8 cellular contexts compared by ENCODE assay signal in the genomic region with DNA sequence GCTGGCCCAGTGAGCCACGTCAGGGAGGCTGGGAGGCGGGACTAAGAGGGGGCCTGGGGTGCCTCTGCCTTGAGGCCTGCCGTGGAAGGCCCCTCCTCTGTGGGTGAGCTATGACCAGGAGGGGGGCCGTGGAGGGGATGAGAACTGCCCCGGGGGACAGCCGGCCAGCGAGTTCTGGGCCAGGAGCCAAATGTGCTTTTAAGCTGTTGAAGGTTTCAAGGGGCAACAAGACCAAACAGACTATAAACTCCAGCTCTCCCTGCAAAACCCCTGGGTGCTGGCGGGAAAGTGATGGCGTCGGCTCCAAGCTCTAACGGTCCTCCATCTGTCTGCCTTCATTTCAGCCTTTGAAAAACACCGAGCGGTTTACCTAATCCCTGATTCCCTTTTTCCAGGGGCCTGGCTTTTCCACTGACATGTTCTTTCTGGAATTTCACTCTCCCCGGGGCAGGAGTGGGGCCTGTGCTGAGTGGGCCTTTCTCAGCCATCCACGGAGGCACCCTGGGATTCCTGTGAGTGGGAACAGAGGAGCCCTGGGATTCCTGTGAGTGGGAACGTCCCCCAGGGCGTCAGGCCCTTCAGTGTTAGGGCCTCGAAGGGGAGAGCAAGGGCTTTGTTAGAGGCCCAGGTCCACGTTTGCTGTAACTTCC.
DNase-seq lines count a peak whose midpoint lies in the region; ATAC-seq and TF ChIP-seq lines count a peak whose summit lies in the region.

No MANE protein-coding gene starts in this region.

- 33% methylated on average over 19 of the region's 19 CpGs for WGBS in right cardiac atrium

- H3K4me1 Mint-ChIP-seq in HFFc6 (ENCODE audit: low read depth), result peaks cover 66% of the 10 kb centered on the region
- H3K4me1 Mint-ChIP-seq in CD14-positive monocyte, result no peaks in the 10 kb centered on the region
- H3K4me1 Mint-ChIP-seq in activated CD8-positive, alpha-beta T cell treated with anti-CD3 and anti-CD28 coated beads for 36 hours (ENCODE audit: low read depth), result no peaks in the 10 kb centered on the region

- H3K27ac Mint-ChIP-seq in HFFc6, result peak overlapping the region; percentile 92
- H3K27ac Mint-ChIP-seq in CD14-positive monocyte, result no peak overlapping the region
- H3K27ac Mint-ChIP-seq in activated CD8-positive, alpha-beta T cell treated with anti-CD3 and anti-CD28 coated beads for 36 hours, result no peak overlapping the region

- intact Hi-C loops in right cardiac atrium (cut with DNase I) (no loop called here), CD14-positive monocyte (cut with micrococcal nuclease) (no loop called here)
- intact Hi-C loops in activated CD8-positive, alpha-beta T cell treated with anti-CD3 and anti-CD28 coated beads for 36 hours (cut with micrococcal nuclease), result no loop called here

- H3K9me3 ChIP-seq in adipocyte (ENCODE audit: control insufficient read depth, low read length), result no peaks in the 10 kb centered on the region
- H3K9me3 ChIP-seq in right cardiac atrium (ENCODE audit: control insufficient read depth, low read length), result no peaks in the 10 kb centered on the region
- H3K9me3 ChIP-seq in stomach smooth muscle (ENCODE audit: control insufficient read depth in 2 of 2, low read length in 2 of 2), result no peaks in the 10 kb centered on the region

- POLR2A ChIA-PET in activated CD8-positive, alpha-beta T cell treated with anti-CD3 and anti-CD28 coated beads for 36 hours (lab: Charles Lee), result no interaction called here

- H3K4me1 ChIP-seq in adipocyte (ENCODE audit: control insufficient read depth, insufficient read depth, low read length) (peaks cover 26% of the 10 kb centered on the region), right cardiac atrium (ENCODE audit: control insufficient read depth, insufficient read depth, low read length) (peaks cover 4% of the 10 kb centered on the region), stomach smooth muscle (ENCODE audit: control insufficient read depth, insufficient read depth, low read length) (peaks cover 92% of the 10 kb centered on the region)

- H3K4me3 Mint-ChIP-seq in HFFc6 (peak overlapping the region; percentile 32; the same call in 1 of the 2 replicates), CD14-positive monocyte (no peak overlapping the region)
- H3K4me3 Mint-ChIP-seq in activated CD8-positive, alpha-beta T cell treated with anti-CD3 and anti-CD28 coated beads for 36 hours, result no peak overlapping the region

- peak; percentile 91 for DNase-seq in HFFc6
- peak; percentile 93 for DNase-seq in adipocyte (ENCODE audit: low read depth)
- DNase-seq in right cardiac atrium, result peak; percentile 85 to 94 (median 93)
- DNase-seq in CD14-positive monocyte (ENCODE audit: low spot score), result no peak
- no peak for DNase-seq in activated CD8-positive, alpha-beta T cell treated with anti-CD3 and anti-CD28 coated beads for 36 hours
- no peak for DNase-seq in SW480 (ENCODE audit: low spot score)

- H3K9me3 Mint-ChIP-seq in HFFc6, result no peaks in the 10 kb centered on the region
- H3K9me3 Mint-ChIP-seq in CD14-positive monocyte, result peaks cover 0 to 3% (median 0%) of the 10 kb centered on the region in 7 donors
- H3K9me3 Mint-ChIP-seq in activated CD8-positive, alpha-beta T cell treated with anti-CD3 and anti-CD28 coated beads for 36 hours, result no peaks in the 10 kb centered on the region

- H3K36me3 ChIP-seq in adipocyte (ENCODE audit: control insufficient read depth, insufficient read depth, low read length, severe bottlenecking) (peaks cover 75% of the 10 kb centered on the region), stomach smooth muscle (ENCODE audit: control insufficient read depth in 2 of 2, insufficient read depth in 2 of 2, low read length in 2 of 2) (peaks cover under 1 to 5% of the 10 kb centered on the region in 2 donors)

- peak; percentile 69 to 83 for ATAC-seq in right cardiac atrium
- ATAC-seq in activated CD8-positive, alpha-beta T cell treated with anti-CD3 and anti-CD28 coated beads for 36 hours, result no peak
- ATAC-seq in GM18519 (IDR thresholded peaks at IDR 0.05; ENCODE audit: low FRiP score, unreplicated experiment), result no peak

- peaks cover 33% of the 10 kb centered on the region for H3K27me3 Mint-ChIP-seq in HFFc6 (ENCODE audit: insufficient read depth)
- H3K27me3 Mint-ChIP-seq in CD14-positive monocyte (ENCODE audit: low read depth in 3 of 3), result peaks cover 7 to 11% (median 9%) of the 10 kb centered on the region in 3 donors
- no peaks in the 10 kb centered on the region for H3K27me3 Mint-ChIP-seq in activated CD8-positive, alpha-beta T cell treated with anti-CD3 and anti-CD28 coated beads for 36 hours

- H3K36me3 Mint-ChIP-seq in HFFc6 (ENCODE audit: low read depth), result peaks cover 22% of the 10 kb centered on the region
- H3K36me3 Mint-ChIP-seq in CD14-positive monocyte, result no peaks in the 10 kb centered on the region
- no peaks in the 10 kb centered on the region for H3K36me3 Mint-ChIP-seq in activated CD8-positive, alpha-beta T cell treated with anti-CD3 and anti-CD28 coated beads for 36 hours (ENCODE audit: low read depth)

- TF ChIP-seq CTCF in HFFc6 (IDR thresholded peaks at IDR 0.05) (no peak), CD14-positive monocyte (IDR thresholded peaks at IDR 0.05) (no peak)
- TF ChIP-seq CTCF in activated CD8-positive, alpha-beta T cell treated with anti-CD3 and anti-CD28 coated beads for 36 hours (IDR thresholded peaks at IDR 0.05), result no peak

- peak overlapping the region; percentile 57 for H3K9ac ChIP-seq in adipocyte (ENCODE audit: low read length)
- H3K9ac ChIP-seq in stomach smooth muscle (ENCODE audit: low read length in 2 of 2), result peak overlapping the region; percentile 71 to 76

- no peaks in the 10 kb centered on the region for H3K27me3 ChIP-seq in adipocyte (replicated peaks; ENCODE audit: control insufficient read depth, insufficient read depth, low read length)
- H3K27me3 ChIP-seq in right cardiac atrium (ENCODE audit: control insufficient read depth, insufficient read depth), result no peaks in the 10 kb centered on the region
- H3K27me3 ChIP-seq in stomach smooth muscle (ENCODE audit: control insufficient read depth in 1 of 2, insufficient read depth in 2 of 2, low read length in 2 of 2), result no peaks in the 10 kb centered on the region

- CTCF ChIA-PET in activated CD8-positive, alpha-beta T cell treated with anti-CD3 and anti-CD28 coated beads for 36 hours (lab: Charles Lee), result no interaction called here

- no peak overlapping the region for H3K4me3 ChIP-seq in adipocyte (ENCODE audit: low read length)
- no peak overlapping the region for H3K4me3 ChIP-seq in right cardiac atrium (ENCODE audit: low read length)
- H3K4me3 ChIP-seq in stomach smooth muscle (ENCODE audit: low read length in 2 of 2), result peak overlapping the region in 1 of 2 donors; percentile 47

- H3K27ac ChIP-seq in right cardiac atrium (ENCODE audit: low read length), result peak overlapping the region; percentile 60
- H3K27ac ChIP-seq in stomach smooth muscle (ENCODE audit: low read length), result peak overlapping the region; percentile 99

Comparison
In these comparisons a context has a peak if more than half of its experiments do, and no peak if none do; other contexts are left out.
1. DNase-seq: peak in HFFc6 (single experiment), adipocyte (single experiment) and right cardiac atrium (3 of 3); none in CD14-positive monocyte (single experiment), activated CD8-positive, alpha-beta T cell treated with anti-CD3 and anti-CD28 coated beads for 36 hours (single experiment) and SW480 (single experiment).
2. ATAC-seq: peak in right cardiac atrium (2 of 2); none in activated CD8-positive, alpha-beta T cell treated with anti-CD3 and anti-CD28 coated beads for 36 hours (single experiment) and GM18519 (single experiment).